Comparison of ENCODE assay signal across 9 cellular contexts in the genomic region with DNA sequence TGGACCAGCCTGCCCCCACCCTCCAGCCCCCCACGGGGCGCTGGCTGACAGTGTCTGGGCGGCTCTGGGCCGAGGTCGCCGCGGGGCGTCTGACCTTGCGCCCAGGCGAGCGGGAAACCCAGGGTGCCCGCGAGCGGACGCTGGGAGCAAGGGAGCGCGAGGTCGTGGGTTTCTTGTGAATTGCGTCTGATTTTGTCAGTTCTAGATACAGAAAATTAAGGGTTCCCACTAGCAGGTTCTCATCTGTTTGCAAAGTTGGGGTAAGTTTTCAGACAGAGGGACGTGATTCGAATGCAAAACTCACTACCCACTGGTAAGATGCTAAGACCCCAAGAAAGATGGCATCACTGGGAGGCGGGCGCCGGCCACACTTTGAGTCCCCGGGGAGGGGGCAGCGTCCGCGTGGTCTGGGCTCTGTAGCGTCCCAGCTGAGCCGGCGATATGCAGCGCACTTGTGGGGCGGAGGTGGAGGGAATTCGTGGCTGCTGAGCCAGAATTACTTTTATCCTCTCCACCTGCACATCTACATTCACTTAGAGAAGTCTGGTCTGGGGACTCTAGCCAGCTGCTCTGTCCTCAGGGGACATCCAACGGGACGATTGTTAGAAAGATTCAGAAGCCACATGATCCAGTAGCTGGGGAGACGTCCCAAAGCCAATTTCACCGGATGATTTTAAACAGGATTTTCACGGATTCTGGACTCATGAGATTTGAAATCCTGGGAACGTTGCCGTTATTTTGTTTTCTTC. TPM values are rescaled to one million over a fixed set of nuclear protein-coding genes. Genes with fewer than 3 reads are reported as not detected.
DNase-seq lines count a peak whose midpoint lies in the region; ATAC-seq, FAIRE-seq and TF ChIP-seq lines count a peak whose summit lies in the region.
"Had no signal": no experiment of that assay in that cellular context is flagged by ENCODE, and none has a peak within 500 bp of the region (broad histone marks: within the 10 kb centered on the region; RNA-seq: fewer than 3 reads in every experiment).

No MANE protein-coding gene starts in this region.

- peak overlapping the region; percentile 85 for H2AFZ ChIP-seq in OCI-LY3 (ENCODE audit: low read depth, low read length)
- no peak overlapping the region for H2AFZ ChIP-seq in HepG2 (ENCODE audit: low read length)

- H3K4me1 ChIP-seq in OCI-LY3 (ENCODE audit: low read length) (peaks cover 17% of the 10 kb centered on the region), HepG2 (ENCODE audit: insufficient read depth, low read length) (peaks cover 8% of the 10 kb centered on the region; the same call in 1 of the 2 replicates)

- no peak for TF ChIP-seq POLR2A in HepG2 (IDR thresholded peaks at IDR 0.05; ENCODE audit: insufficient read depth in 1 of 2, low read depth in 2 of 2, low read length in 2 of 2)

- peak overlapping the region; percentile 78 to 88 for H3K4me3 Mint-ChIP-seq in stimulated activated naive CD8-positive, alpha-beta T cell treated with anti-CD3 and anti-CD28 coated beads, Interleukin-15, amount 100 ng/mL, for 72 hours

- H3K9ac ChIP-seq in OCI-LY3 (ENCODE audit: low read length) = peak overlapping the region; percentile 79
- no peak overlapping the region for H3K9ac ChIP-seq in HepG2 (ENCODE audit: insufficient read depth, low read depth, low read length)

- H3K9me3 Mint-ChIP-seq in stimulated activated naive CD8-positive, alpha-beta T cell treated with anti-CD3 and anti-CD28 coated beads, Interleukin-15, amount 100 ng/mL, for 72 hours = no peaks in the 10 kb centered on the region

- 3% methylated on average over 17 of the region's 41 CpGs for WGBS in HepG2 (ENCODE audit: low lambda C conversion rate)

- TF ChIP-seq CTCF in OCI-LY3 (IDR thresholded peaks at IDR 0.05; ENCODE audit: low read depth, low read length) (no peak), choroid plexus epithelial cell (conservative IDR thresholded peaks at IDR 0.05; ENCODE audit: low read depth, low read length) (no peak), HepG2 (CRISPR knock-in tag; IDR thresholded peaks at IDR 0.05) (no peak)

- in situ Hi-C loops in HepG2 (cut with HindIII; ENCODE audit: extremely low pct_ligation_motif_present, low pct_unique_long_range_greater_than_20kb) = no loop called here

- CTCF ChIA-PET in HepG2 (lab: Yijun Ruan, JAX; ENCODE audit: low intra/inter-chr PET ratio, low total read pairs) = interaction anchor here (1.6 kb wide), 1 partner anchor 32 kb away, joined by 4 read pairs; no protein-coding TSS in a partner anchor

- intact Hi-C loops in HepG2 (cut with micrococcal nuclease; ENCODE audit: unreplicated experiment) = loop anchor here (1.0 to 5.0 kb wide), 2 partner anchors 32 to 373 kb away; no protein-coding TSS in a partner anchor

- no TSS peak for BruUV-seq in HepG2 (replicated peaks; lab: Mats Ljungman, UMichigan)

- peak overlapping the region; percentile 83 for H3K4me3 ChIP-seq in OCI-LY3 (ENCODE audit: low read length)
- peak overlapping the region; percentile 59 for H3K4me3 ChIP-seq in choroid plexus epithelial cell (ENCODE audit: low read depth, low read length)
- H3K4me3 ChIP-seq in HepG2 (replicated peaks in 1 of 3; ENCODE audit: insufficient read depth in 1 of 3, low read depth in 2 of 3, low read length in 3 of 3) = peak overlapping the region; percentile 50 to 71 (median 54); a peak in 5 of 6 replicates

- peaks cover 62% of the 10 kb centered on the region for H3K27me3 Mint-ChIP-seq in stimulated activated naive CD8-positive, alpha-beta T cell treated with anti-CD3 and anti-CD28 coated beads, Interleukin-15, amount 100 ng/mL, for 72 hours

- H3K4me2 ChIP-seq in OCI-LY3 (ENCODE audit: low read length) (peak overlapping the region; percentile 90), HepG2 (ENCODE audit: low read depth, low read length) (peak overlapping the region; percentile 66)

- H3K27me3 ChIP-seq in OCI-LY3 (ENCODE audit: low read depth, low read length) (no peaks in the 10 kb centered on the region), HepG2 (ENCODE audit: control insufficient read depth in 1 of 2, insufficient read depth in 2 of 2, low read length in 2 of 2) (peaks cover 0 to 33% of the 10 kb centered on the region in 2 experiments; a peak in 2 of 5 replicates)

- POLR2A ChIA-PET in HepG2 (lab: Yijun Ruan, JAX) = no interaction called here

- H3K36me3 ChIP-seq in OCI-LY3 (replicated peaks; ENCODE audit: low read depth, low read length) (no peaks in the 10 kb centered on the region), HepG2 (replicated peaks in 1 of 2; ENCODE audit: control insufficient read depth in 1 of 2, insufficient read depth in 2 of 2, low read length in 2 of 2) (no peaks in the 10 kb centered on the region)

- H3K79me2 ChIP-seq in OCI-LY3 (ENCODE audit: low read length) (no peaks in the 10 kb centered on the region), HepG2 (ENCODE audit: insufficient read depth, low read length) (no peaks in the 10 kb centered on the region)

- peaks cover 30% of the 10 kb centered on the region for H3K4me1 Mint-ChIP-seq in stimulated activated naive CD8-positive, alpha-beta T cell treated with anti-CD3 and anti-CD28 coated beads, Interleukin-15, amount 100 ng/mL, for 72 hours

- DNase-seq in DMS79 treated with DMSO at 0.1 percent for 48 hours (lab: John Stamatoyannopoulos, UW) (peak; percentile 6), DMS79 (lab: John Stamatoyannopoulos, UW) (no peak), choroid plexus epithelial cell (ENCODE audit: low read depth) (no peak), HepG2 (ENCODE audit: low spot score) (no peak)
- DNase-seq in stimulated activated naive CD8-positive, alpha-beta T cell treated with anti-CD3 and anti-CD28 coated beads, Interleukin-15, amount 100 ng/mL, for 72 hours = peak; percentile 15 to 17

- H3K27ac ChIP-seq in OCI-LY3 (ENCODE audit: low read length) (no peak overlapping the region), HepG2 (ENCODE audit: extremely low read length, insufficient read depth, low read length) (no peak overlapping the region)
- H3K27ac ChIP-seq: C4-2B had no signal

- H3K9me3 ChIP-seq in OCI-LY3 (ENCODE audit: insufficient read depth, low read length) (no peaks in the 10 kb centered on the region), HepG2 (ENCODE audit: low read length) (no peaks in the 10 kb centered on the region)

- TF ChIP-seq RAD21 in HepG2 (CRISPR knock-in tag; IDR thresholded peaks at IDR 0.05) = no peak

- TF ChIP-seq EP300 in HepG2 (IDR thresholded peaks at IDR 0.05; ENCODE audit: low read depth in 2 of 2, low read length in 2 of 2) (no peak), HepG2 (CRISPR knock-in tag; IDR thresholded peaks at IDR 0.05; ENCODE audit: borderline replicate concordance) (no peak)

- FAIRE-seq in HepG2 (lab: Jason Lieb, UNC) = no peak

- no peaks in the 10 kb centered on the region for H4K20me1 ChIP-seq in OCI-LY3 (ENCODE audit: insufficient read depth, low read length)
- no peaks in the 10 kb centered on the region for H4K20me1 ChIP-seq in HepG2 (ENCODE audit: insufficient read depth, low read length)

- ATAC-seq in HG02798 (IDR thresholded peaks at IDR 0.05; ENCODE audit: poor library complexity, unreplicated experiment) (peak; percentile 18), HepG2 (peak; percentile 64), GM21381 (IDR thresholded peaks at IDR 0.05; ENCODE audit: unreplicated experiment) (no peak)
- ATAC-seq in stimulated activated naive CD8-positive, alpha-beta T cell treated with anti-CD3 and anti-CD28 coated beads, Interleukin-15, amount 100 ng/mL, for 72 hours = peak; percentile 44

- H3K27ac Mint-ChIP-seq in stimulated activated naive CD8-positive, alpha-beta T cell treated with anti-CD3 and anti-CD28 coated beads, Interleukin-15, amount 100 ng/mL, for 72 hours = no peak overlapping the region

RNA-seq across cellular contexts. Expression of gene JAM2, which starts 1.0 kb away (rescaled TPM):
- not detected in 2 replicates for total RNA-seq in HepG2 (2016; rRNA removed; fragmentation: Illumina TruSeq; extraction: Trizol)
- total RNA-seq in HepG2 (2016; cell fraction: cytosol; rRNA removed; fragmentation: Illumina TruSeq; extraction: Trizol; ENCODE audit: low read depth) = not detected in 2 replicates
- total RNA-seq in HepG2 (2016; cell fraction: insoluble cytoplasmic fraction; rRNA removed; fragmentation: Illumina TruSeq; extraction: Trizol) = not detected in 2 replicates
- total RNA-seq in HepG2 (2016; cell fraction: membrane; rRNA removed; fragmentation: Illumina TruSeq; extraction: Trizol) = not detected in 2 replicates
- not detected in 2 replicates for total RNA-seq in HepG2 (2016; cell fraction: nucleus; rRNA removed; fragmentation: Illumina TruSeq; extraction: Trizol)
- polyA plus RNA-seq in HepG2 (2011; rRNA removed) = 0.04 and 0.07 TPM in 2 replicates
- polyA plus RNA-seq in HepG2 (2011; cell fraction: cytosol; rRNA removed) = not detected in 2 replicates
- polyA plus RNA-seq in HepG2 (2011; cell fraction: nucleus; rRNA removed) = 0.10 TPM in 1 of 2 replicates, not detected in the other
- 0.12 TPM in 1 of 2 replicates, not detected in the other for polyA plus RNA-seq in HepG2 (2012)
- not detected in 2 replicates for polyA plus RNA-seq in HepG2 (2016; cell fraction: cytosol; fragmentation: Illumina TruSeq; extraction: Trizol; ENCODE audit: low read depth)
- polyA plus RNA-seq in HepG2 (2016; cell fraction: insoluble cytoplasmic fraction; fragmentation: Illumina TruSeq; extraction: Trizol; ENCODE audit: low read depth) = not detected in 2 replicates
- polyA plus RNA-seq in HepG2 (2016; cell fraction: membrane; fragmentation: Illumina TruSeq; extraction: Trizol; ENCODE audit: low read depth) = not detected in 2 replicates
- polyA plus RNA-seq in HepG2 (2016; cell fraction: nucleus; fragmentation: Illumina TruSeq; extraction: Trizol; ENCODE audit: insufficient read depth, low read depth) = not detected in 2 replicates
- not detected in 2 replicates for polyA minus RNA-seq in HepG2 (2011; rRNA and poly(A)+ RNA removed; ENCODE audit: low replicate concordance)
- polyA minus RNA-seq in HepG2 (2011; cell fraction: cytosol; rRNA and poly(A)+ RNA removed) = not detected in 2 replicates
- not detected in 2 replicates for polyA minus RNA-seq in HepG2 (2011; cell fraction: nucleus; rRNA and poly(A)+ RNA removed)

RNA-seq across cellular contexts. Expression of gene MRPL39, which starts 32.8 kb away (rescaled TPM):
- total RNA-seq in HepG2 (2016; rRNA removed; fragmentation: Illumina TruSeq; extraction: Trizol) = 91.2 and 141 TPM in 2 replicates
- total RNA-seq in HepG2 (2016; cell fraction: cytosol; rRNA removed; fragmentation: Illumina TruSeq; extraction: Trizol; ENCODE audit: low read depth) = 11.9 and 12.5 TPM in 2 replicates
- total RNA-seq in HepG2 (2016; cell fraction: insoluble cytoplasmic fraction; rRNA removed; fragmentation: Illumina TruSeq; extraction: Trizol) = 88.8 and 142 TPM in 2 replicates
- 14.3 and 18.5 TPM in 2 replicates for total RNA-seq in HepG2 (2016; cell fraction: membrane; rRNA removed; fragmentation: Illumina TruSeq; extraction: Trizol)
- 33.8 and 40.4 TPM in 2 replicates for total RNA-seq in HepG2 (2016; cell fraction: nucleus; rRNA removed; fragmentation: Illumina TruSeq; extraction: Trizol)
- polyA plus RNA-seq in HepG2 (2011; rRNA removed) = 19.8 and 29.1 TPM in 2 replicates
- 11.8 and 15.2 TPM in 2 replicates for polyA plus RNA-seq in HepG2 (2011; cell fraction: cytosol; rRNA removed)
- polyA plus RNA-seq in HepG2 (2011; cell fraction: nucleus; rRNA removed) = 4.5 and 5.4 TPM in 2 replicates
- 27.8 and 42.6 TPM in 2 replicates for polyA plus RNA-seq in HepG2 (2012)
- 7.7 and 8.7 TPM in 2 replicates for polyA plus RNA-seq in HepG2 (2016; cell fraction: cytosol; fragmentation: Illumina TruSeq; extraction: Trizol; ENCODE audit: low read depth)
- polyA plus RNA-seq in HepG2 (2016; cell fraction: insoluble cytoplasmic fraction; fragmentation: Illumina TruSeq; extraction: Trizol; ENCODE audit: low read depth) = 109 and 121 TPM in 2 replicates
- polyA plus RNA-seq in HepG2 (2016; cell fraction: membrane; fragmentation: Illumina TruSeq; extraction: Trizol; ENCODE audit: low read depth) = 9.3 and 12.6 TPM in 2 replicates
- 31.3 and 36.3 TPM in 2 replicates for polyA plus RNA-seq in HepG2 (2016; cell fraction: nucleus; fragmentation: Illumina TruSeq; extraction: Trizol; ENCODE audit: insufficient read depth, low read depth)
- 5.1 and 12.3 TPM in 2 replicates for polyA minus RNA-seq in HepG2 (2011; rRNA and poly(A)+ RNA removed; ENCODE audit: low replicate concordance)
- polyA minus RNA-seq in HepG2 (2011; cell fraction: cytosol; rRNA and poly(A)+ RNA removed) = 11.0 and 11.9 TPM in 2 replicates
- polyA minus RNA-seq in HepG2 (2011; cell fraction: nucleus; rRNA and poly(A)+ RNA removed) = 23.2 and 30.5 TPM in 2 replicates

Comparison
In these comparisons a context has a peak if more than half of its experiments do, and no peak if none do; other contexts are left out.
1. DNase-seq: peak in DMS79 treated with DMSO at 0.1 percent for 48 hours (single experiment) and stimulated activated naive CD8-positive, alpha-beta T cell treated with anti-CD3 and anti-CD28 coated beads, Interleukin-15, amount 100 ng/mL, for 72 hours (2 of 2); none in DMS79 (single experiment), choroid plexus epithelial cell (single experiment) and HepG2 (single experiment).
2. Peak in every context shown above with its lines, with median percentiles within 50 percentile points of each other: H3K4me3 ChIP-seq.